8 cellular contexts compared by ENCODE assay signal in the genomic region with DNA sequence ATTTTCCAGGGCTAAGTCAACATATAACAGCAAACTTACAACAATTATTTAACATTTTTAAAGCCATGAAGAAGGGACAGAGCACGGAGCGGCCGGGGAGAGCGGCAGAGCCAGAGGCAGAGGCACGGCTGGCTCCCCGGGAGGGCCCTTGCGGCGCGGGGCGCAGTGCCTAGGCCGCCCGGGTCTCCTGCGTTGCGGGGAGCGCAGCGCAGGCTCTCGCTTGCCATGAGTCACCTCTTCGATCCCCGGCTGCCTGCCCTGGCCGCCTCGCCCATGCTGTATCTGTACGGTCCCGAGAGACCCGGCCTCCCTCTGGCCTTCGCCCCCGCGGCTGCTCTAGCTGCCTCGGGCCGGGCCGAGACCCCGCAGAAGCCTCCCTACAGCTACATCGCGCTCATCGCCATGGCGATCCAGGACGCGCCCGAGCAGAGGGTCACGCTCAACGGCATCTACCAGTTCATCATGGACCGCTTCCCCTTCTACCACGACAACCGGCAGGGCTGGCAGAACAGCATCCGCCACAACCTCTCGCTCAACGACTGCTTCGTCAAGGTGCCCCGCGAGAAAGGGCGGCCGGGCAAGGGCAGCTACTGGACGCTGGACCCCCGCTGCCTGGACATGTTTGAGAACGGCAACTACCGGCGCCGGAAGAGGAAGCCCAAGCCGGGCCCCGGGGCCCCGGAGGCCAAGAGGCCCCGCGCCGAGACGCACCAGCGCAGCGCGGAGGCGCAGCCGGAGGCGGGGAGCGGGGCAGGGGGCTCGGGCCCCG. TPM values are rescaled to one million over a fixed set of nuclear protein-coding genes. Genes with fewer than 3 reads are reported as not detected.
DNase-seq lines count a peak whose midpoint lies in the region; FAIRE-seq and TF ChIP-seq lines count a peak whose summit lies in the region.

A gene (plus strand): TSS at position 51 of the 769 bp plus-strand sequence. CDS start 175 bp downstream, at position 226.

- intact Hi-C loops in MCF 10A (cut with micrococcal nuclease), result no loop called here

- CTCF ChIA-PET in MCF 10A (lab: Yijun Ruan, JAX), result no interaction called here

- H3K4me1 Mint-ChIP-seq in HFFc6 (ENCODE audit: low read depth) (peaks cover 50% of the 10 kb centered on the region), MCF 10A (ENCODE audit: insufficient read depth, unreplicated experiment) (peaks cover 24% of the 10 kb centered on the region)

- H3K27me3 Mint-ChIP-seq in HFFc6 (ENCODE audit: insufficient read depth) (peaks cover 2% of the 10 kb centered on the region), MCF 10A (ENCODE audit: insufficient read depth, unreplicated experiment) (no peaks in the 10 kb centered on the region)

- peak within 1 kb of the TSS; percentile 3 to 87 for H3K27ac ChIP-seq in small intestine (ENCODE audit: low read depth in 1 of 2, low read length in 1 of 2)

- H3K9me3 ChIP-seq in iPS-18c (ENCODE audit: control insufficient read depth, insufficient read depth, low read length), result no peaks in the 10 kb centered on the region
- no peaks in the 10 kb centered on the region for H3K9me3 ChIP-seq in small intestine (ENCODE audit: control insufficient read depth, low read depth)

- POLR2A ChIA-PET in MCF 10A (lab: Yijun Ruan, JAX), result interaction anchor here (1.3 kb wide), 1 partner anchor 85 kb away, joined by 6 read pairs; no protein-coding TSS in a partner anchor

- no peaks in the 10 kb centered on the region for H3K9me3 Mint-ChIP-seq in HFFc6
- H3K9me3 Mint-ChIP-seq in MCF 10A (ENCODE audit: unreplicated experiment), result no peaks in the 10 kb centered on the region

- H3K4me1 ChIP-seq in small intestine (ENCODE audit: control insufficient read depth in 2 of 2, insufficient read depth in 1 of 2, low read depth in 1 of 2, low read length in 1 of 2), result no peaks in the 10 kb centered on the region

- H3K27me3 ChIP-seq in small intestine (ENCODE audit: control insufficient read depth in 2 of 2, insufficient read depth in 2 of 2, low read length in 2 of 2), result peaks cover 8 to 11% of the 10 kb centered on the region in 2 donors

- DNase-seq in HFFc6 (peak; percentile 56), MCF 10A (ENCODE audit: unreplicated experiment) (no peak), small intestine (no peak), occipital lobe (lab: John Stamatoyannopoulos, UW) (no peak), DMS53 (lab: John Stamatoyannopoulos, UW) (no peak), T-helper 9 cell (no peak), NCI-H1105 treated with DMSO at 0.1 percent for 48 hours (lab: John Stamatoyannopoulos, UW) (no peak)

- no peak for TF ChIP-seq CTCF in HFFc6 (IDR thresholded peaks at IDR 0.05)
- TF ChIP-seq CTCF in MCF 10A (IDR thresholded peaks at IDR 0.05; ENCODE audit: unreplicated experiment), result no peak

- peak within 1 kb of the TSS; percentile 99 for H3K27ac Mint-ChIP-seq in HFFc6
- H3K27ac Mint-ChIP-seq in MCF 10A (ENCODE audit: low read depth, unreplicated experiment), result peak within 1 kb of the TSS; percentile 73

- H3K4me3 ChIP-seq in iPS-18c (ENCODE audit: insufficient read depth, low read depth, low read length) (peak within 1 kb of the TSS; percentile 43), small intestine (ENCODE audit: low read depth in 1 of 2, low read length in 2 of 2) (peak within 1 kb of the TSS in 1 of 2 donors; percentile 25)

- H3K36me3 ChIP-seq in small intestine (ENCODE audit: control insufficient read depth in 2 of 2, insufficient read depth in 2 of 2, low read length in 2 of 2), result no peaks in the 10 kb centered on the region

- H3K4me3 Mint-ChIP-seq in HFFc6 (peak within 1 kb of the TSS; percentile 96), MCF 10A (ENCODE audit: unreplicated experiment) (peak within 1 kb of the TSS; percentile 87)

- WGBS in small intestine, 3 donors, result 8 to 17% (median 8%) methylated on average over 56 to 73 of the region's 73 CpGs

- FAIRE-seq in small intestine (lab: Jason Lieb, UNC), result no peak

- H3K36me3 Mint-ChIP-seq in HFFc6 (ENCODE audit: low read depth) (peaks cover 16% of the 10 kb centered on the region), MCF 10A (ENCODE audit: insufficient read depth, unreplicated experiment) (peaks cover 38% of the 10 kb centered on the region)

- BruUV-seq in MCF 10A (replicated peaks; lab: Mats Ljungman, UMichigan), result no TSS peak

RNA-seq across cellular contexts. Expression of the gene that starts here (rescaled TPM):
- 10 to 100 TPM; 20.2 to 25.3 (median 21.6) TPM for total RNA-seq in HFFc6 (2021; fragmentation: NEBNext Ultra II Directional; extraction: Animal tissue kit (Norgen Biotek cat#: 25700))
- 4.7 and 4.9 TPM in 2 replicates for total RNA-seq in MCF 10A (2022)
- 1 to 10 TPM in 2 of 3 donors, under 1 TPM in 1; 0.22 to 1.9 (median 1.2) TPM for polyA plus RNA-seq in small intestine
- 0.47 TPM for total RNA-seq in occipital lobe
